In the genomic region with DNA sequence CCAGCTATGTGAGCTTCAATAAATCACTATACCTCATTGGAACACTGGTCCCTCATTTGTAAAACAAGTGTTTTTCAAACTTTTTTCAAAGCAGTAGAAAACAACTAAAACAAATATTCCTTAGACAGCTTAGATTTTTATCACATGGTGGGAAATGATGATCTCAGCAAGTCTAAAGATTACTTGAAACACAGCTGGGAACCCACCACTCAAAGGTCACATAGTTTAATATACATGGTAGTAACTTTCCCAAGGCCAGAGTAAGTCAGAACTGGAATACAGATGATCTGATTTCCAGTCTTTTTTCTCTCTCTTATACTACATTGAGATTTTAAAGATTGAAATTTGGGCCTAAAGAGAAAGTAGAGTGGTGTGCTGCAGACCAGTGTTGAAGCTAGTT, we compare ENCODE assay signal across 30 cellular contexts. TPM values are rescaled to one million over a fixed set of nuclear protein-coding genes. Genes with fewer than 3 reads are reported as not detected.
"Had no signal": no experiment of that assay in that cellular context is flagged by ENCODE, and none has a peak within 500 bp of the region (broad histone marks: within the 10 kb centered on the region; RNA-seq: fewer than 3 reads in every experiment).

No MANE protein-coding gene starts in this region.

- ATAC-seq: activated T-cell treated with anti-CD3 and anti-CD28 coated beads, Interleukin-2, amount 50 U/mL, for 4 hours; activated T-helper 17 cell treated with anti-CD3 and anti-CD28 coated beads, Interleukin-2, amount 50 U/mL, for 72 hours; gastroesophageal sphincter; WTC11 had no signal

- H3K36me3 ChIP-seq: colonic mucosa, esophagus squamous epithelium, gastroesophageal sphincter had no signal

- H3K27ac ChIP-seq: colonic mucosa, epithelial cell of prostate, esophagus squamous epithelium, gastroesophageal sphincter had no signal

- H3K27me3 ChIP-seq: colonic mucosa, esophagus squamous epithelium, gastroesophageal sphincter had no signal

- H3K9me3 ChIP-seq: colonic mucosa, esophagus squamous epithelium had no signal

- DNase-seq: activated CD4-positive, alpha-beta memory T cell treated with anti-CD3 and anti-CD28 coated beads, Interleukin-2, amount 10 ng/mL, durations not matched to agents 7 days and 5 days; activated CD4-positive, alpha-beta T cell treated with anti-CD3 and anti-CD28 coated beads for 1 hour; activated CD4-positive, alpha-beta T cell treated with anti-CD3 and anti-CD28 coated beads for 4 hours; activated CD4-positive, alpha-beta T cell treated with anti-CD3 and anti-CD28 coated beads, Interleukin-2, amount 10 ng/mL, durations not matched to agents 7 days and 5 days; activated CD4-positive, alpha-beta T cell treated with anti-CD3 and anti-CD28 coated beads, Interleukin-2, amount 50 U/mL, for 4 hours; activated effector memory CD4-positive, alpha-beta T cell treated with Interleukin-2 at 50 U/mL for 16 hours; activated gamma-delta T cell treated with Interleukin-2 at 50 U/mL for 16 hours; activated naive CD4-positive, alpha-beta T cell treated with anti-CD3 and anti-CD28 coated beads, Interleukin-2, amount 50 U/mL, for 16 hours; activated naive CD4-positive, alpha-beta T cell treated with Interleukin-2 at 50 U/mL for 16 hours; activated T-cell treated with anti-CD3 and anti-CD28 coated beads, Interleukin-2, amount 50 U/mL, for 4 hours; amniotic stem cell; anterior cingulate cortex; caudate nucleus; colonic mucosa; effector CD8-positive, alpha-beta T cell; esophagus squamous epithelium; foreskin melanocyte; T-helper 2 cell had no signal

- H3K4me1 ChIP-seq: colonic mucosa had no signal

- H3K4me3 ChIP-seq: colonic mucosa, esophagus squamous epithelium, gastroesophageal sphincter had no signal

- FAIRE-seq: astrocyte, endothelial cell of umbilical vein had no signal

RNA-seq across cellular contexts. Expression of a gene that starts 0.9 kb away (rescaled TPM):
- total RNA-seq: activated CD4-positive, alpha-beta memory T cell treated with anti-CD3 and anti-CD28 coated beads, Interleukin-2, amount 10 ng/mL, durations not matched to agents 7 days and 5 days; activated CD4-positive, alpha-beta T cell treated with anti-CD3 and anti-CD28 coated beads, Interleukin-2, amount 10 ng/mL, durations not matched to agents 7 days and 5 days; activated T-helper 17 cell treated with anti-CD3 and anti-CD28 coated beads, Interleukin-2, amount 50 U/mL, for 72 hours; astrocyte; chondrocyte; dermis microvascular lymphatic vessel endothelial cell; endothelial cell of umbilical vein; fibroblast of lung; fibroblast of villous mesenchyme; glomerular endothelial cell; T-helper 1 cell treated with Interleukin-12 subunit alpha and Interleukin-12 subunit beta and Interleukin-4 antibody, amounts not matched to agents 30 ng/mL and 1 ng/mL, for 36 hours had no signal
- polyA plus RNA-seq: endothelial cell of umbilical vein had no signal
